Comparison of ENCODE assay signal across 1 cellular context in the genomic region with DNA sequence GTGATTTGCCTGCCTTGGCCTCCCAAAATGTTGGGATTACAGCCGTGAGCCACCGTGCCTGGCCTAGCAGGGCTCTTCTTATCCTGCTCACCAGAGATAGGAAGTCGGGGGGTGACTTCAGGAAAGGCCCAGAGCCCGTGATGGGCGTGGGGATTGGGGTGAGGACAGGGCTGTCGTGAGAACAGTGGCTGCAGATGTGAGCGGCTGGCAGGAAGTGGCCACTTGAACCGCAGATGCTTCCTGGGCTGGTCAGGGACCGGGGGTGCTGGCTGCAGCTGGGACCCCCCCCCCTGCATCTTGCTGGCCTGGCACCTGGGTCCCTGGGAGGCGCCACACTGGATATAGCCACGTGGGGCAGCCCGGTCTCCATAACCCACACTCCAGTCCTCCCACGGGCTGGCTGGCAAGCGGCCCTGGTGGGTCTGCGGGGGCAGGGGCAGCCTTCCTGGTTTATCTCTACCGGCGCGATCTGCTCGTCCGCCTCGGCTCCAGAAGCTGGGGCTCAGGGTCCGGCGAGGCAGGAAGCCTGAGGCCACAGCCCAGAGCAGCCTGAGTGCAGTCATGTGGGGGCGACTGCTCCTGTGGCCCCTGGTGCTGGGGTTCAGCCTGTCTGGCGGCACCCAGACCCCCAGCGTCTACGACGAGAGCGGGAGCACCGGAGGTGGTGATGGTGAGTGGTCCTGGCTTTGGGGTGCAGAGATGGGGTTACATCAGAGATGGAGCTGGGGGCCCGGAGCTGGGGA.
A peak's percentile ranks its signal among the peaks of the same experiment; 100 is the strongest.
TF ChIP-seq lines count a peak whose summit lies in the region.

F2RL3 (plus strand) TSS at position 371 of the 743 bp plus-strand sequence; CDS start at position 562, 191 bp downstream.

TF ChIP-seq in K562, 482 proteins besides CTCF, POLR2A, EP300 and RAD21 (continued from another document and continues in another):
- TF ChIP-seq, protein P1, sequence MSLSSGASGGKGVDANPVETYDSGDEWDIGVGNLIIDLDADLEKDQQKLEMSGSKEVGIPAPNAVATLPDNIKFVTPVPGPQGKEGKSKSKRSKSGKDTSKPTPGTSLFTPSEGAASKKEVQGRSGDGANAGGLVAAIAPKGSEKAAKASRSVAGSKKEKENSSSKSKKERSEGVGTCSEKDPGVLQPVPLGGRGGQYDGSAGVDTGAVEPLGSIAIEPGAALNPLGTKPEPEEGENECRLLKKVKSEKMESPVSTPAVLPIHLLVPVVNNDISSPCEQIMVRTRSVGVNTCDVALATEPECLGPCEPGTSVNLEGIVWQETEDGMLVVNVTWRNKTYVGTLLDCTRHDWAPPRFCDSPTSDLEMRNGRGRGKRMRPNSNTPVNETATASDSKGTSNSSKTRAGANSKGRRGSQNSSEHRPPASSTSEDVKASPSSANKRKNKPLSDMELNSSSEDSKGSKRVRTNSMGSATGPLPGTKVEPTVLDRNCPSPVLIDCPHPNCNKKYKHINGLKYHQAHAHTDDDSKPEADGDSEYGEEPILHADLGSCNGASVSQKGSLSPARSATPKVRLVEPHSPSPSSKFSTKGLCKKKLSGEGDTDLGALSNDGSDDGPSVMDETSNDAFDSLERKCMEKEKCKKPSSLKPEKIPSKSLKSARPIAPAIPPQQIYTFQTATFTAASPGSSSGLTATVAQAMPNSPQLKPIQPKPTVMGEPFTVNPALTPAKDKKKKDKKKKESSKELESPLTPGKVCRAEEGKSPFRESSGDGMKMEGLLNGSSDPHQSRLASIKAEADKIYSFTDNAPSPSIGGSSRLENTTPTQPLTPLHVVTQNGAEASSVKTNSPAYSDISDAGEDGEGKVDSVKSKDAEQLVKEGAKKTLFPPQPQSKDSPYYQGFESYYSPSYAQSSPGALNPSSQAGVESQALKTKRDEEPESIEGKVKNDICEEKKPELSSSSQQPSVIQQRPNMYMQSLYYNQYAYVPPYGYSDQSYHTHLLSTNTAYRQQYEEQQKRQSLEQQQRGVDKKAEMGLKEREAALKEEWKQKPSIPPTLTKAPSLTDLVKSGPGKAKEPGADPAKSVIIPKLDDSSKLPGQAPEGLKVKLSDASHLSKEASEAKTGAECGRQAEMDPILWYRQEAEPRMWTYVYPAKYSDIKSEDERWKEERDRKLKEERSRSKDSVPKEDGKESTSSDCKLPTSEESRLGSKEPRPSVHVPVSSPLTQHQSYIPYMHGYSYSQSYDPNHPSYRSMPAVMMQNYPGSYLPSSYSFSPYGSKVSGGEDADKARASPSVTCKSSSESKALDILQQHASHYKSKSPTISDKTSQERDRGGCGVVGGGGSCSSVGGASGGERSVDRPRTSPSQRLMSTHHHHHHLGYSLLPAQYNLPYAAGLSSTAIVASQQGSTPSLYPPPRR (CRISPR knock-in tag; IDR thresholded peaks at IDR 0.05; ENCODE audit: borderline replicate concordance): no peak
- TF ChIP-seq ZNF121 (CRISPR knock-in tag; conservative IDR thresholded peaks at IDR 0.05) (no peak), BCLAF1 (IDR thresholded peaks at IDR 0.05; ENCODE audit: borderline replicate concordance in 1 of 2, control insufficient read depth in 1 of 2, low read depth in 2 of 2, low read length in 1 of 2) (no peak), ZNF197 (CRISPR knock-in tag; IDR thresholded peaks at IDR 0.05; ENCODE audit: low read depth) (peak; percentile 81), BCOR (IDR thresholded peaks at IDR 0.05) (no peak), ZNF699 (CRISPR knock-in tag; IDR thresholded peaks at IDR 0.05; ENCODE audit: insufficient replicate concordance) (no peak), ZBTB2 (IDR thresholded peaks at IDR 0.05) (peak; percentile 84), STAG1 (CRISPR knock-in tag; IDR thresholded peaks at IDR 0.05; ENCODE audit: borderline replicate concordance) (no peak), CEBPZ (IDR thresholded peaks at IDR 0.05; ENCODE audit: borderline replicate concordance, low read depth, low read length) (no peak), CBFA2T2 (conservative IDR thresholded peaks at IDR 0.05) (peak; percentile 70), CXXC5 (CRISPR knock-in tag; IDR thresholded peaks at IDR 0.05) (peak; percentile 76), PURB (CRISPR knock-in tag; IDR thresholded peaks at IDR 0.05; ENCODE audit: low read depth) (no peak), ZNF184 (CRISPR knock-in tag; IDR thresholded peaks at IDR 0.05) (no peak), LCOR (CRISPR knock-in tag; IDR thresholded peaks at IDR 0.05) (peak; percentile 66; the same call in 1 of the 2 replicates), ZNF232 (CRISPR knock-in tag; IDR thresholded peaks at IDR 0.05) (no peak), ZNF75A (CRISPR knock-in tag; IDR thresholded peaks at IDR 0.05) (no peak), DPF2 (IDR thresholded peaks at IDR 0.05) (peak; percentile 48; the same call in 1 of the 2 replicates), ETV5 (CRISPR knock-in tag; IDR thresholded peaks at IDR 0.05; ENCODE audit: low read depth) (peak; percentile 87; the same call in 1 of the 2 replicates), ZBTB26 (CRISPR knock-in tag; IDR thresholded peaks at IDR 0.05) (0 out of 2 replicates have a peak, but pooled peaks have one; percentile 2), SRSF3 (IDR thresholded peaks at IDR 0.05; ENCODE audit: insufficient read depth, low read length) (0 out of 2 replicates have a peak, but pooled peaks have one; percentile 25), ZNF280A (IDR thresholded peaks at IDR 0.05; ENCODE audit: low read depth, partially characterized antibody) (no peak), MBD2 (IDR thresholded peaks at IDR 0.05; ENCODE audit: borderline replicate concordance, low read depth) (no peak), C11orf30 (IDR thresholded peaks at IDR 0.05; ENCODE audit: low read depth) (no peak), CHCHD3 (CRISPR knock-in tag; IDR thresholded peaks at IDR 0.05) (no peak), NR3C1 (CRISPR knock-in tag; IDR thresholded peaks at IDR 0.05) (no peak), PHF8 (IDR thresholded peaks at IDR 0.05; ENCODE audit: borderline replicate concordance, low read length) (peak; percentile 41; the same call in 1 of the 2 replicates), ZNF212 (CRISPR knock-in tag; IDR thresholded peaks at IDR 0.05) (no peak), ZNF431 (CRISPR knock-in tag; IDR thresholded peaks at IDR 0.05) (no peak), CGGBP1 (CRISPR knock-in tag; IDR thresholded peaks at IDR 0.05) (no peak)
- TF ChIP-seq, protein P2, sequence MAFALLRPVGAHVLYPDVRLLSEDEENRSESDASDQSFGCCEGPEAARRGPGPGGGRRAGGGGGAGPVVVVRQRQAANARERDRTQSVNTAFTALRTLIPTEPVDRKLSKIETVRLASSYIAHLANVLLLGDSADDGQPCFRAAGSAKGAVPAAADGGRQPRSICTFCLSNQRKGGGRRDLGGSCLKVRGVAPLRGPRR (CRISPR knock-in tag; IDR thresholded peaks at IDR 0.05): no peak
- TF ChIP-seq, protein P3, sequence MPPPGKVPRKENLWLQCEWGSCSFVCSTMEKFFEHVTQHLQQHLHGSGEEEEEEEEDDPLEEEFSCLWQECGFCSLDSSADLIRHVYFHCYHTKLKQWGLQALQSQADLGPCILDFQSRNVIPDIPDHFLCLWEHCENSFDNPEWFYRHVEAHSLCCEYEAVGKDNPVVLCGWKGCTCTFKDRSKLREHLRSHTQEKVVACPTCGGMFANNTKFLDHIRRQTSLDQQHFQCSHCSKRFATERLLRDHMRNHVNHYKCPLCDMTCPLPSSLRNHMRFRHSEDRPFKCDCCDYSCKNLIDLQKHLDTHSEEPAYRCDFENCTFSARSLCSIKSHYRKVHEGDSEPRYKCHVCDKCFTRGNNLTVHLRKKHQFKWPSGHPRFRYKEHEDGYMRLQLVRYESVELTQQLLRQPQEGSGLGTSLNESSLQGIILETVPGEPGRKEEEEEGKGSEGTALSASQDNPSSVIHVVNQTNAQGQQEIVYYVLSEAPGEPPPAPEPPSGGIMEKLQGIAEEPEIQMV (tag; conservative IDR thresholded peaks at IDR 0.05; ENCODE audit: low read depth): 0 out of 2 replicates have a peak, but pooled peaks have one; percentile 17
- TF ChIP-seq, protein P4, sequence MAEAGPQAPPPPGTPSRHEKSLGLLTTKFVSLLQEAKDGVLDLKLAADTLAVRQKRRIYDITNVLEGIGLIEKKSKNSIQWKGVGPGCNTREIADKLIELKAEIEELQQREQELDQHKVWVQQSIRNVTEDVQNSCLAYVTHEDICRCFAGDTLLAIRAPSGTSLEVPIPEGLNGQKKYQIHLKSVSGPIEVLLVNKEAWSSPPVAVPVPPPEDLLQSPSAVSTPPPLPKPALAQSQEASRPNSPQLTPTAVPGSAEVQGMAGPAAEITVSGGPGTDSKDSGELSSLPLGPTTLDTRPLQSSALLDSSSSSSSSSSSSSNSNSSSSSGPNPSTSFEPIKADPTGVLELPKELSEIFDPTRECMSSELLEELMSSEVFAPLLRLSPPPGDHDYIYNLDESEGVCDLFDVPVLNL (CRISPR knock-in tag; IDR thresholded peaks at IDR 0.05; ENCODE audit: low read depth): no peak
